In the genomic region with DNA sequence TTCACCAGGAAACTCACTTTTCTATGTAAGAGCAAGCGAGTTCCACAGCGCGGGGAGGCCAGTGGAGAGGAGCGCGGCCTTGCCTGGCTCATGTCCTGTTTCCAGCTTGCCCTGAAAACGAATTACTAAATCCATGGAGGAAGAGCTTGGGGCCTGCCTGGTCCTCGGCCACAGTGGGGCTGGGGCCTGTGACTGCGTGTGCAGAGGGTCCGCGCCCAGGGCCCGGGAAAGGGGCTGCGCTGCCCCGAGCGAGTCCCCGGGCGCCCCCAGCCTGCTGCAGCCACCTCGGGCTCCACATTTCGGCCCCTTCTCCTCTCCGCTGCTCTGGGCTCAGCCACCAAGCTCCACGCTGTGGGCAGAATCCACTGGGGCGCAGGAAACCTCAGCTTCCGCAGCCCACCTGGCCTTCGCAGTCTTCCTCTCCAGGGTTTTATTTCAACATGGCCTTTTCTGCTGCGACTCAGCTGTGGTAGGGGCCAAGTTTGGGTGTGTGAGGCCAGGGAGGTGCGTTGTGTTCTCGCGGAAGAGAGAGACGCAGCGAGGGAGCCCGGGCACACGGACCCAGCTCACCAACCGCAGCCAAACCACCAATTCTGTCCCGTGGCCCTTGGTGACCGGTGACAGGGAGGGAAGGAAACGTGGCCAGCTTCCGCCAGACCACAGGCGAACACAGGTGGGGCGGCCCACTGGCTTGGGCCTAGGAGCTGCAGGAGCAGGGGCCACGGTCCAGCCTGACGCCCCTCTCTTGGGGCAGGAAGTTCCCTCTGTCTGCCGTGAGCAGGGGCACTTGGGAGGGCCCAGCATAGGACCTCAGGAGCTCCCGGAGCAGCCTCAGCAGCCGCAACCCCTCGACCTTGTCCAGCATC, we compare ENCODE assay signal across 10 cellular contexts.
DNase-seq lines count a peak whose midpoint lies in the region; ATAC-seq, FAIRE-seq and TF ChIP-seq lines count a peak whose summit lies in the region.
"Had no signal": no experiment of that assay in that cellular context is flagged by ENCODE, and none has a peak within 500 bp of the region (broad histone marks: within the 10 kb centered on the region; RNA-seq: fewer than 3 reads in every experiment).

No MANE protein-coding gene starts in this region.

- POLR2A ChIA-PET in CD8-positive, alpha-beta memory T cell (lab: Charles Lee): no interaction called here

- DNase-seq in CD8-positive, alpha-beta memory T cell: no peak
- DNase-seq in Peyer's patch (peak; percentile 8 to 44 (median 34)), hepatocyte (ENCODE audit: low spot score) (no peak), gastrocnemius medialis (no peak), germinal center (ENCODE audit: low spot score) (no peak), D721Med (ENCODE audit: insufficient read length, low spot score) (no peak), GOT3 (lab: John Stamatoyannopoulos, UW) (no peak)
- DNase-seq: IMR-90, NCI-H146, SW 1271 had no signal

- TF ChIP-seq POLR2A in Peyer's patch (IDR thresholded peaks at IDR 0.05): no peak
- TF ChIP-seq POLR2A in gastrocnemius medialis (IDR thresholded peaks at IDR 0.05): no peak

- no peaks in the 10 kb centered on the region for H4K20me1 ChIP-seq in hepatocyte (ENCODE audit: insufficient read depth, poor library complexity, severe bottlenecking)

- WGBS in hepatocyte (ENCODE audit: low lambda C conversion rate, missing lambda C conversion rate): 95% methylated on average over 40 of the region's 44 CpGs

- H3K36me3 ChIP-seq in CD8-positive, alpha-beta memory T cell (ENCODE audit: insufficient read depth, low read length): no peaks in the 10 kb centered on the region
- H3K36me3 ChIP-seq in Peyer's patch (no peaks in the 10 kb centered on the region), hepatocyte (replicated peaks; ENCODE audit: insufficient read depth, low read depth) (no peaks in the 10 kb centered on the region), gastrocnemius medialis (no peaks in the 10 kb centered on the region)

- no peaks in the 10 kb centered on the region for H3K9me3 Mint-ChIP-seq in CD8-positive, alpha-beta memory T cell

- CTCF ChIA-PET in CD8-positive, alpha-beta memory T cell (lab: Charles Lee): no interaction called here

- no peaks in the 10 kb centered on the region for H3K9me3 ChIP-seq in CD8-positive, alpha-beta memory T cell (ENCODE audit: low read length)
- H3K9me3 ChIP-seq in Peyer's patch (no peaks in the 10 kb centered on the region), hepatocyte (ENCODE audit: low read depth) (no peaks in the 10 kb centered on the region), gastrocnemius medialis (no peaks in the 10 kb centered on the region)

- H3K79me2 ChIP-seq in hepatocyte: no peaks in the 10 kb centered on the region

- H3K9me2 ChIP-seq in hepatocyte (replicated peaks; ENCODE audit: insufficient read depth): no peaks in the 10 kb centered on the region

- no peak for ATAC-seq in gastrocnemius medialis

- peak overlapping the region in 5 of 7 donors; percentile 41 to 65 (median 56) for H3K4me3 Mint-ChIP-seq in CD8-positive, alpha-beta memory T cell

- H3K4me1 Mint-ChIP-seq in CD8-positive, alpha-beta memory T cell: peaks cover 8 to 18% (median 15%) of the 10 kb centered on the region in 3 donors

- H3K27ac ChIP-seq in CD8-positive, alpha-beta memory T cell (ENCODE audit: low read depth, low read length): no peak overlapping the region
- H3K27ac ChIP-seq in Peyer's patch (no peak overlapping the region), hepatocyte (no peak overlapping the region), gastrocnemius medialis (no peak overlapping the region)

- H3K27me3 ChIP-seq in CD8-positive, alpha-beta memory T cell (ENCODE audit: insufficient read depth, low read length, poor library complexity, severe bottlenecking): peaks cover 11% of the 10 kb centered on the region
- H3K27me3 ChIP-seq in Peyer's patch (no peaks in the 10 kb centered on the region), hepatocyte (no peaks in the 10 kb centered on the region), gastrocnemius medialis (peaks cover 4 to 12% (median 11%) of the 10 kb centered on the region in 3 donors)

- no peak overlapping the region for H3K4me3 ChIP-seq in CD8-positive, alpha-beta memory T cell (ENCODE audit: low read length)
- peak overlapping the region in 2 of 4 donors; percentile 42 to 54 for H3K4me3 ChIP-seq in Peyer's patch
- no peak overlapping the region for H3K4me3 ChIP-seq in hepatocyte
- H3K4me3 ChIP-seq in gastrocnemius medialis: peak overlapping the region in 3 of 4 donors; percentile 45 to 66 (median 53)

- in situ Hi-C loops in gastrocnemius medialis (cut with MboI; ENCODE audit: low sequenced_read_pairs in 4 of 4): no loop called here

- FAIRE-seq in D721Med (lab: Jason Lieb, UNC): no peak

- intact Hi-C loops in gastrocnemius medialis (cut with DNase I; ENCODE audit: low total_unique reads): loop anchor here (5.0 to 10.0 kb wide), 2 partner anchors 329 to 552 kb away; a partner anchor contains a TSS

- H3K4me1 ChIP-seq in CD8-positive, alpha-beta memory T cell (ENCODE audit: insufficient read depth, low read length): peaks cover 7% of the 10 kb centered on the region
- H3K4me1 ChIP-seq in Peyer's patch: no peaks in the 10 kb centered on the region
- H3K4me1 ChIP-seq in hepatocyte (ENCODE audit: insufficient read depth): no peaks in the 10 kb centered on the region
- H3K4me1 ChIP-seq in gastrocnemius medialis: peaks cover 0 to 3% of the 10 kb centered on the region in 2 donors

- TF ChIP-seq CTCF in Peyer's patch (IDR thresholded peaks at IDR 0.05) (no peak), hepatocyte (IDR thresholded peaks at IDR 0.05; ENCODE audit: poor library complexity) (no peak), gastrocnemius medialis (IDR thresholded peaks at IDR 0.05 in 4 of 5, conservative IDR thresholded peaks at IDR 0.05 in 1 of 5) (no peak), D721Med (IDR thresholded peaks at IDR 0.05; ENCODE audit: insufficient read depth, missing control alignments) (no peak)

- H2AFZ ChIP-seq in hepatocyte: peak overlapping the region; percentile 88

- no peaks in the 10 kb centered on the region for H3K36me3 Mint-ChIP-seq in CD8-positive, alpha-beta memory T cell

- H3K27me3 Mint-ChIP-seq in CD8-positive, alpha-beta memory T cell: peaks cover 14 to 31% of the 10 kb centered on the region in 2 donors

- H3K27ac Mint-ChIP-seq in CD8-positive, alpha-beta memory T cell: peak overlapping the region in 1 of 8 donors; percentile 86

- peak overlapping the region; percentile 98 for H3K4me2 ChIP-seq in hepatocyte

Comparison
In these comparisons a context has a peak if more than half of its experiments do, and no peak if none do; other contexts are left out.
1. DNase-seq: peak in Peyer's patch (3 of 3); none in CD8-positive, alpha-beta memory T cell (0 of 5), hepatocyte (single experiment), gastrocnemius medialis (0 of 2), germinal center (single experiment), D721Med (single experiment) and GOT3 (single experiment).
2. H3K4me3 ChIP-seq: peak in gastrocnemius medialis (3 of 4); none in CD8-positive, alpha-beta memory T cell (single experiment) and hepatocyte (single experiment).